Comparison of ENCODE assay signal across 8 cellular contexts in genomic region chr2:201795608-201796477, GRCh38. TPM values are rescaled to one million over a fixed set of nuclear protein-coding genes. Genes with fewer than 3 reads are reported as not detected.
DNase-seq lines count a peak whose midpoint lies in the region; ATAC-seq and TF ChIP-seq lines count a peak whose summit lies in the region.

No MANE protein-coding gene starts in this region.

- H3K23ac ChIP-seq in neuronal stem cell (ENCODE audit: low read depth, low read length, poor library complexity): no peak overlapping the region

- no peak overlapping the region for H3K4ac ChIP-seq in neuronal stem cell (ENCODE audit: low read length)

- TF ChIP-seq EP300 in esophagus muscularis mucosa (IDR thresholded peaks at IDR 0.05): no peak

- no peak overlapping the region for H2BK12ac ChIP-seq in neuronal stem cell (ENCODE audit: low read length)

- H3K9ac ChIP-seq in neuronal stem cell (ENCODE audit: low read depth, low read length, poor library complexity): no peak overlapping the region

- H3K9me3 ChIP-seq in Peyer's patch (no peaks in the 10 kb centered on the region), esophagus muscularis mucosa (no peaks in the 10 kb centered on the region), neuronal stem cell (replicated peaks in 1 of 2; ENCODE audit: control insufficient read depth in 2 of 2, insufficient read depth in 1 of 2, low read depth in 1 of 2, low read length in 2 of 2) (no peaks in the 10 kb centered on the region)

- H3K79me1 ChIP-seq in neuronal stem cell (ENCODE audit: low read depth, low read length): no peaks in the 10 kb centered on the region

- ATAC-seq in HG03571 (IDR thresholded peaks at IDR 0.05; ENCODE audit: unreplicated experiment) (no peak), HG02970 (IDR thresholded peaks at IDR 0.05; ENCODE audit: low FRiP score, unreplicated experiment) (no peak), GM19452 (IDR thresholded peaks at IDR 0.05; ENCODE audit: unreplicated experiment) (no peak)

- no peaks in the 10 kb centered on the region for H3K4me1 ChIP-seq in Peyer's patch
- H3K4me1 ChIP-seq in esophagus muscularis mucosa: no peaks in the 10 kb centered on the region
- H3K4me1 ChIP-seq in neuronal stem cell (ENCODE audit: control insufficient read depth in 2 of 2, insufficient read depth in 1 of 2, low read depth in 1 of 2, low read length in 2 of 2): no peaks in the 10 kb centered on the region

- intact Hi-C loops in esophagus muscularis mucosa (cut with DNase I): loop anchor here (2.0 to 10.0 kb wide), 2 partner anchors 239 to 383 kb away; partner anchors contain the start of gene FZD7

- DNase-seq in AML-193 (lab: John Stamatoyannopoulos, UW) (peak; percentile 25 to 27), GM20000 (ENCODE audit: low spot score) (peak; percentile 41), Peyer's patch (no peak), esophagus muscularis mucosa (ENCODE audit: extremely low spot score) (no peak), neuronal stem cell (ENCODE audit: low spot score) (peak; percentile 41)

- no peaks in the 10 kb centered on the region for H3K27me3 ChIP-seq in Peyer's patch
- no peaks in the 10 kb centered on the region for H3K27me3 ChIP-seq in esophagus muscularis mucosa
- peaks cover 0 to 3% (median 0%) of the 10 kb centered on the region in 3 experiments for H3K27me3 ChIP-seq in neuronal stem cell (ENCODE audit: control insufficient read depth in 3 of 3, insufficient read depth in 3 of 3, low read depth in 1 of 3, low read length in 3 of 3)

- H2BK15ac ChIP-seq in neuronal stem cell (ENCODE audit: low read length): no peak overlapping the region

- no peak overlapping the region for H2BK120ac ChIP-seq in neuronal stem cell (ENCODE audit: low read depth, low read length)

- H4K91ac ChIP-seq in neuronal stem cell (ENCODE audit: low read depth, low read length, poor library complexity): no peak overlapping the region

- H3K14ac ChIP-seq in neuronal stem cell (ENCODE audit: low read length): no peak overlapping the region

- no peak overlapping the region for H2BK5ac ChIP-seq in neuronal stem cell (ENCODE audit: low read length)

- 32% methylated on average over 5 of the region's 5 CpGs for WGBS in esophagus muscularis mucosa
- no CpG with 5 or more reads among the region's 5 CpGs for WGBS in neuronal stem cell (ENCODE audit: extremely low coverage in 2 of 2, insufficient read length in 2 of 2, insufficient replicate concordance in 1 of 2), 2 donors

- no peak overlapping the region for H2AFZ ChIP-seq in neuronal stem cell (ENCODE audit: low read length)

- no peak overlapping the region for H3K27ac ChIP-seq in Peyer's patch
- H3K27ac ChIP-seq in esophagus muscularis mucosa (replicated peaks in 1 of 4): no peak overlapping the region
- no peak overlapping the region for H3K27ac ChIP-seq in neuronal stem cell (replicated peaks; ENCODE audit: low read length)

- H2AK5ac ChIP-seq in neuronal stem cell (ENCODE audit: low read depth, low read length): no peak overlapping the region

- no peak overlapping the region for H3K18ac ChIP-seq in neuronal stem cell (ENCODE audit: low read length)

- H3K4me2 ChIP-seq in neuronal stem cell (ENCODE audit: insufficient read depth, low read length, poor library complexity, severe bottlenecking): no peak overlapping the region

- H3K4me3 ChIP-seq in Peyer's patch: no peak overlapping the region
- no peak overlapping the region for H3K4me3 ChIP-seq in esophagus muscularis mucosa
- H3K4me3 ChIP-seq in neuronal stem cell (ENCODE audit: low read length in 2 of 2): no peak overlapping the region

- no peak overlapping the region for H4K8ac ChIP-seq in neuronal stem cell (ENCODE audit: low read depth, low read length)

- H3K36me3 ChIP-seq in Peyer's patch: no peaks in the 10 kb centered on the region
- H3K36me3 ChIP-seq in esophagus muscularis mucosa: no peaks in the 10 kb centered on the region
- H3K36me3 ChIP-seq in neuronal stem cell (replicated peaks in 1 of 2; ENCODE audit: control insufficient read depth in 2 of 2, insufficient read depth in 2 of 2, low read length in 2 of 2): no peaks in the 10 kb centered on the region

- peak; percentile 24 for TF ChIP-seq CTCF in GM20000 (IDR thresholded peaks at IDR 0.05; ENCODE audit: extremely low read depth, missing control alignments)
- peak in 4 of 6 experiments; percentile 34 to 64 (median 54) for TF ChIP-seq CTCF in Peyer's patch (IDR thresholded peaks at IDR 0.05)
- peak; percentile 62 to 67 (median 63) for TF ChIP-seq CTCF in esophagus muscularis mucosa (IDR thresholded peaks at IDR 0.05)

- TF ChIP-seq POLR2A in Peyer's patch (IDR thresholded peaks at IDR 0.05) (no peak), esophagus muscularis mucosa (IDR thresholded peaks at IDR 0.05; ENCODE audit: low read depth) (no peak)

RNA-seq across cellular contexts. Expression of gene CDK15, which starts 10.5 kb away (rescaled TPM):
- total RNA-seq in Peyer's patch (1 to 10 TPM in 2 of 4 donors, under 1 TPM in 1, not detected in 1; 0.27 to 9.9 (median 1.0) TPM), esophagus muscularis mucosa (1 to 10 TPM in 2 of 4 donors, under 1 TPM in 2; 0.83 to 3.9 (median 1.4) TPM)
- 0.22 TPM for polyA plus RNA-seq in neuronal stem cell (2013, experiment 1 of 2)
- polyA plus RNA-seq in neuronal stem cell (2013, experiment 2 of 2): 0.17 TPM

RNA-seq across cellular contexts. Expression of gene ALS2, which starts 15.1 kb away (rescaled TPM):
- total RNA-seq in Peyer's patch: 10 to 100 TPM; 20.4 to 33.8 (median 29.2) TPM
- total RNA-seq in esophagus muscularis mucosa: 10 to 100 TPM; 12.6 to 22.4 (median 17.0) TPM
- polyA plus RNA-seq in neuronal stem cell (2013, experiment 1 of 2): 20.2 TPM
- 21.3 TPM for polyA plus RNA-seq in neuronal stem cell (2013, experiment 2 of 2)

Comparison
In these comparisons a context has a peak if more than half of its experiments do, and no peak if none do; other contexts are left out.
1. DNase-seq: peak in AML-193 (2 of 2), GM20000 (single experiment) and neuronal stem cell (single experiment); none in Peyer's patch (0 of 3) and esophagus muscularis mucosa (single experiment).
2. Peak in every context shown above with its lines, with median percentiles within 50 percentile points of each other: CTCF ChIP-seq.